Comparison of ENCODE assay signal across 12 cellular contexts in the genomic region with DNA sequence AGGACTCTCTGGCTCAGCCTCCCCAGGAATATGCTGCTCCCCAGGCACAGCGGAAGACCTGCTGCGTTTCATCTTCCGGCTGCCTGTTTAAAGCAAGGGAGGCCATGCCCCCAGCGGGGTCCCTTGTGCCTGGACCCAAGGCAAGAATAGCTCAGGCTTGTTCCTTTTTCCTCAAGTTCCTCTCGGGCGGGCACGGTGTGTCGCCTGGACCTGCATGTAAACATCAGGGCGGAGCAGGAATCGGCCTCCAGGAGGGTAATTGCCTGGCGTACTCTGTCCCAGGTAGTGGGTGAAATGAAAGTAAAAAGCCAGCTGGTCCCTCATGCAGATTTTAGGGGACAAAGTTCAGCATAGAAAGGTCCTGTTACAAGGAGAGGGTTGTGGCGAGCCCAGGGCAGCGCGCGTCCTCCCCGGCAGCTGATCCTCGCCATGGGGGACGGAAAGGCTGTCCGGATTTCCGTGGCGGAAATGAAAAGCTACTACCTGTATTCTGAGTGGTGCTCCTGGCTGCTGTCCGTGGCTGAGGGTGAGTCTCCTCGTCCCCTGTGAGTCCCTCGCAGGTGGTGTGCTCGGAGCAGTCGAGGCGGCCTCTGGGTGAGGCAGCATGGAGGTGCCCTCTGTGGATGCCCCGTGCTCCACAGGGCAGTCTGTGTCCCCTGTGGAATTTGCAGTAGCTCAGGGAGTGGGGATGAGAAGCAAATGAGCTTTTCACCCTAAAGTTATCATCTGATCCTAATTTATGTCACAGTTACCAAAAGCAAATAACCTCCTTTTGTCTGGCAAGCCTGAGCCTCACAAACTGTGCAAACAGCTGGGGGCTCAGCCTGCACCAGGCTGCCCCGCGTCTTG. TPM values are rescaled to one million over a fixed set of nuclear protein-coding genes. Genes with fewer than 3 reads are reported as not detected.
DNase-seq lines count a peak whose midpoint lies in the region; ATAC-seq and TF ChIP-seq lines count a peak whose summit lies in the region.
"Had no signal": no experiment of that assay in that cellular context is flagged by ENCODE, and none has a peak within 500 bp of the region (broad histone marks: within the 10 kb centered on the region; RNA-seq: fewer than 3 reads in every experiment).

No MANE protein-coding gene starts in this region.

- H3K36me3 ChIP-seq in Caco-2 (ENCODE audit: control insufficient read depth, insufficient read depth, low read length) = no peaks in the 10 kb centered on the region
- no peaks in the 10 kb centered on the region for H3K36me3 ChIP-seq in aorta (ENCODE audit: control insufficient read depth in 1 of 2, insufficient read depth in 2 of 2, low read length in 1 of 2)

- peaks cover 20% of the 10 kb centered on the region for H3K4me1 Mint-ChIP-seq in Caco-2 (ENCODE audit: low read depth, unreplicated experiment)
- H3K4me1 Mint-ChIP-seq in naive thymus-derived CD8-positive, alpha-beta T cell = peaks cover 2 to 22% (median 10%) of the 10 kb centered on the region in 4 donors

- H3K4me3 ChIP-seq in Caco-2 (ENCODE audit: low read depth, low read length) (peak overlapping the region; percentile 33), aorta (ENCODE audit: low read length in 2 of 2) (no peak overlapping the region)

- peak overlapping the region; percentile 53 for H3K27ac Mint-ChIP-seq in Caco-2 (ENCODE audit: unreplicated experiment)
- H3K27ac Mint-ChIP-seq in naive thymus-derived CD8-positive, alpha-beta T cell = peak overlapping the region in 3 of 10 donors; percentile 25 to 75 (median 28)
- H3K27ac Mint-ChIP-seq: activated CD8-positive, alpha-beta T cell treated with anti-CD3 and anti-CD28 coated beads for 36 hours; activated naive CD4-positive, alpha-beta T cell treated with anti-CD3 and anti-CD28 coated beads for 36 hours; T-helper 2 cell treated with Interferon-gamma antibody and Interleukin-4, amounts not matched to agents 5 μg/mL and 100 μg/mL, for 36 hours had no signal

- H3K27me3 ChIP-seq in Caco-2 (replicated peaks; ENCODE audit: control insufficient read depth, insufficient read depth, low read length) = no peaks in the 10 kb centered on the region
- H3K27me3 ChIP-seq in aorta (ENCODE audit: control insufficient read depth in 1 of 2, insufficient read depth in 2 of 2, low read length in 1 of 2) = no peaks in the 10 kb centered on the region

- ATAC-seq in naive thymus-derived CD8-positive, alpha-beta T cell = no peak
- ATAC-seq in aorta (ENCODE audit: low FRiP score) = no peak
- ATAC-seq: activated CD8-positive, alpha-beta T cell treated with anti-CD3 and anti-CD28 coated beads for 36 hours had no signal

- DNase-seq in Caco-2 = peak in 1 of 2 experiments; percentile 60
- peak; percentile 82 for DNase-seq in HuH-7 (ENCODE audit: low spot score)
- DNase-seq in caudate nucleus (lab: John Stamatoyannopoulos, UW) = peak in 1 of 61 donors; percentile 60
- no peak for DNase-seq in naive thymus-derived CD8-positive, alpha-beta T cell
- DNase-seq in aorta = no peak
- DNase-seq in middle frontal gyrus (ENCODE audit: extremely low spot score, low spot score) = no peak
- DNase-seq in SKM-1 treated with dmso at 0.1 percent for 144 hours (lab: John Stamatoyannopoulos, UW; ENCODE audit: unreplicated experiment) = no peak
- DNase-seq: activated CD8-positive, alpha-beta T cell treated with anti-CD3 and anti-CD28 coated beads for 36 hours; activated naive CD4-positive, alpha-beta T cell treated with anti-CD3 and anti-CD28 coated beads for 36 hours; CD4-positive, alpha-beta memory T cell; NCI-H187 treated with DMSO at 0.1 percent for 48 hours had no signal

- H3K4me1 ChIP-seq in Caco-2 = peaks cover 27% of the 10 kb centered on the region
- no peaks in the 10 kb centered on the region for H3K4me1 ChIP-seq in aorta (ENCODE audit: control insufficient read depth in 1 of 2, insufficient read depth in 2 of 2, low read length in 2 of 2)

- H3K4me3 Mint-ChIP-seq in Caco-2 (ENCODE audit: unreplicated experiment) = peak overlapping the region; percentile 66
- H3K4me3 Mint-ChIP-seq in naive thymus-derived CD8-positive, alpha-beta T cell = peak overlapping the region in 9 of 10 donors; percentile 10 to 62 (median 26)
- H3K4me3 Mint-ChIP-seq: activated CD8-positive, alpha-beta T cell treated with anti-CD3 and anti-CD28 coated beads for 36 hours; activated naive CD4-positive, alpha-beta T cell treated with anti-CD3 and anti-CD28 coated beads for 36 hours; T-helper 2 cell treated with Interferon-gamma antibody and Interleukin-4, amounts not matched to agents 5 μg/mL and 100 μg/mL, for 36 hours had no signal

- POLR2A ChIA-PET in Caco-2 (lab: Charles Lee) = interaction anchor here (0.7 kb wide), 1 partner anchor 536 kb away, joined by 3 read pairs; no protein-coding TSS in a partner anchor
- POLR2A ChIA-PET in naive thymus-derived CD8-positive, alpha-beta T cell (lab: Charles Lee) = no interaction called here

- H3K9me3 ChIP-seq in Caco-2 (0 out of 2 replicates have a peak, but pooled peaks cover 3% of the 10 kb centered on the region), aorta (ENCODE audit: control insufficient read depth, low read length) (no peaks in the 10 kb centered on the region)

- H3K36me3 Mint-ChIP-seq in Caco-2 (ENCODE audit: insufficient read depth, unreplicated experiment) = no peaks in the 10 kb centered on the region
- H3K36me3 Mint-ChIP-seq in naive thymus-derived CD8-positive, alpha-beta T cell = peaks cover 0 to 6% (median 5%) of the 10 kb centered on the region in 3 donors

- no TSS peak for BruUV-seq in Caco-2 (replicated peaks; lab: Mats Ljungman, UMichigan)

- H3K27me3 Mint-ChIP-seq in Caco-2 (ENCODE audit: insufficient read depth, unreplicated experiment) = no peaks in the 10 kb centered on the region
- no peaks in the 10 kb centered on the region for H3K27me3 Mint-ChIP-seq in naive thymus-derived CD8-positive, alpha-beta T cell
- H3K27me3 Mint-ChIP-seq: activated CD8-positive, alpha-beta T cell treated with anti-CD3 and anti-CD28 coated beads for 36 hours; CD4-positive, alpha-beta memory T cell had no signal

- TF ChIP-seq CTCF in Caco-2 (IDR thresholded peaks at IDR 0.05; ENCODE audit: insufficient read depth in 1 of 2, low read depth in 1 of 2, low read length in 1 of 2, severe bottlenecking in 1 of 2, unreplicated experiment in 1 of 2) = no peak

- intact Hi-C loops in Caco-2 (cut with micrococcal nuclease; ENCODE audit: unreplicated experiment) = loop anchor here (1.0 to 2.0 kb wide), 2 partner anchors 18 to 42 kb away; no protein-coding TSS in a partner anchor
- intact Hi-C loops in aorta (cut with DNase I) = no loop called here

- WGBS in aorta, 2 donors = 78 to 84% methylated on average over 30 of the region's 30 CpGs

- CTCF ChIA-PET in Caco-2 (lab: Charles Lee) = interaction anchor here (0.6 to 1.7 kb wide), 5 partner anchors 16 to 47 kb away, joined by 3 to 10 read pairs (median 4); partner anchors contain the start of gene MCF2L

- peak overlapping the region; percentile 52 for H3K27ac ChIP-seq in caudate nucleus (ENCODE audit: low read depth, low read length)
- no peak overlapping the region for H3K27ac ChIP-seq in aorta (ENCODE audit: low read depth in 1 of 2, low read length in 2 of 2)

- H3K9me3 Mint-ChIP-seq in Caco-2 (ENCODE audit: unreplicated experiment) = no peaks in the 10 kb centered on the region
- no peaks in the 10 kb centered on the region for H3K9me3 Mint-ChIP-seq in naive thymus-derived CD8-positive, alpha-beta T cell
- H3K9me3 Mint-ChIP-seq: activated CD8-positive, alpha-beta T cell treated with anti-CD3 and anti-CD28 coated beads for 36 hours; CD4-positive, alpha-beta memory T cell; T-helper 2 cell treated with Interferon-gamma antibody and Interleukin-4, amounts not matched to agents 5 μg/mL and 100 μg/mL, for 36 hours had no signal

RNA-seq across cellular contexts. Expression of gene MCF2L, which starts 16.2 kb away (rescaled TPM):
- total RNA-seq in Caco-2 (2022) = 22.1 and 24.4 TPM in 2 replicates
- total RNA-seq in naive thymus-derived CD8-positive, alpha-beta T cell = 10 to 100 TPM; 26.2 to 30.3 TPM
- polyA plus RNA-seq in naive thymus-derived CD8-positive, alpha-beta T cell = 1 to 10 TPM in 2 of 3 donors, under 1 TPM in 1; 0.81 to 4.4 (median 2.4) TPM
- 10 to 100 TPM; 49.2 to 73.3 TPM for total RNA-seq in aorta
- 1 to 10 TPM; 3.2 to 6.0 TPM for polyA plus RNA-seq in aorta
